ENCODE assay signal across 15 cellular contexts in genomic region chr2:119719261-119719627, GRCh38. TPM values are rescaled to one million over a fixed set of nuclear protein-coding genes. Genes with fewer than 3 reads are reported as not detected.
A peak's percentile ranks its signal among the peaks of the same experiment; 100 is the strongest.
DNase-seq lines count a peak whose midpoint lies in the region; ATAC-seq, FAIRE-seq and TF ChIP-seq lines count a peak whose summit lies in the region.
"Had no signal": no experiment of that assay in that cellular context is flagged by ENCODE, and none has a peak within 500 bp of the region (broad histone marks: within the 10 kb centered on the region; RNA-seq: fewer than 3 reads in every experiment).

No MANE protein-coding gene starts in this region.

- peaks cover 72% of the 10 kb centered on the region for H3K4me1 ChIP-seq in HepG2 (ENCODE audit: insufficient read depth, low read length)
- H3K4me1 ChIP-seq in right lobe of liver = peaks cover 0 to 32% (median 15%) of the 10 kb centered on the region in 4 donors
- H3K4me1 ChIP-seq: HAP-1 had no signal

- no peaks in the 10 kb centered on the region for H3K79me2 ChIP-seq in HepG2 (ENCODE audit: insufficient read depth, low read length)

- peak overlapping the region; percentile 37 for H3K27ac Mint-ChIP-seq in activated T-cell treated with anti-CD3 and anti-CD28 coated beads, Interleukin-2, amount 50 U/mL, for 24 hours
- H3K27ac Mint-ChIP-seq in effector memory CD8-positive, alpha-beta T cell = peak overlapping the region in 1 of 2 donors; percentile 57
- H3K27ac Mint-ChIP-seq in stimulated activated effector memory CD8-positive, alpha-beta T cell treated with anti-CD3 and anti-CD28 coated beads, Interleukin-12 subunit alpha, Interleukin-12 subunit beta, amount 100 ng/mL, for 72 hours = peak overlapping the region; percentile 62
- no peak overlapping the region for H3K27ac Mint-ChIP-seq in stimulated activated memory B cell treated with anti-CD40 and anti-IgM and Interleukin-4, amounts not matched to agents 10 μg/mL and 1 μg/mL and 100 μg/mL, for 72 hours
- no peak overlapping the region for H3K27ac Mint-ChIP-seq in T-helper 2 cell treated with Interferon-gamma antibody and Interleukin-4, amounts not matched to agents 5 μg/mL and 100 μg/mL, for 36 hours
- H3K27ac Mint-ChIP-seq: B cell; CD8-positive, alpha-beta T cell had no signal

- CTCF ChIA-PET in HepG2 (lab: Yijun Ruan, JAX; ENCODE audit: low intra/inter-chr PET ratio, low total read pairs) = no interaction called here

- no peak for TF ChIP-seq POLR2A in HepG2 (IDR thresholded peaks at IDR 0.05; ENCODE audit: insufficient read depth in 1 of 2, low read depth in 2 of 2, low read length in 2 of 2)
- no peak for TF ChIP-seq POLR2A in right lobe of liver (IDR thresholded peaks at IDR 0.05)

- BruUV-seq in HepG2 (replicated peaks; lab: Mats Ljungman, UMichigan) = no TSS peak

- TF ChIP-seq CTCF in HepG2 (CRISPR knock-in tag; IDR thresholded peaks at IDR 0.05) (no peak), right lobe of liver (IDR thresholded peaks at IDR 0.05) (no peak)

- TF ChIP-seq EP300 in HepG2 (IDR thresholded peaks at IDR 0.05; ENCODE audit: low read depth in 2 of 2, low read length in 2 of 2) (no peak), HepG2 (CRISPR knock-in tag; IDR thresholded peaks at IDR 0.05; ENCODE audit: borderline replicate concordance) (no peak)

- DNase-seq in activated T-cell treated with anti-CD3 and anti-CD28 coated beads, Interleukin-2, amount 50 U/mL, for 24 hours = no peak
- DNase-seq in activated T-cell treated with anti-CD3 and anti-CD28 coated beads, Interleukin-2, amount 50 U/mL, for 1 hour = no peak
- DNase-seq in HepG2 (ENCODE audit: low spot score) = no peak
- DNase-seq in right lobe of liver = no peak
- no peak for DNase-seq in effector memory CD8-positive, alpha-beta T cell
- no peak for DNase-seq in stimulated activated effector memory CD8-positive, alpha-beta T cell treated with anti-CD3 and anti-CD28 coated beads, Interleukin-12 subunit alpha, Interleukin-12 subunit beta, amount 100 ng/mL, for 72 hours (ENCODE audit: low spot score in 2 of 2)
- DNase-seq in T-helper 2 cell treated with Interferon-gamma antibody and Interleukin-4, amounts not matched to agents 5 μg/mL and 100 μg/mL, for 36 hours (ENCODE audit: low spot score) = no peak
- DNase-seq: Calu3; CD8-positive, alpha-beta T cell; DMS79 treated with DMSO at 0.1 percent for 48 hours; GF-D8 had no signal

- H3K36me3 ChIP-seq in HepG2 (replicated peaks in 1 of 2; ENCODE audit: control insufficient read depth in 1 of 2, insufficient read depth in 2 of 2, low read length in 2 of 2) = no peaks in the 10 kb centered on the region
- no peaks in the 10 kb centered on the region for H3K36me3 ChIP-seq in right lobe of liver
- H3K36me3 ChIP-seq: BLaER1 treated with 17β-estradiol and CSF1 and Interleukin-3, amounts not matched to agents 10 nM and 100 nM; HAP-1 had no signal

- H3K9me3 Mint-ChIP-seq in activated T-cell treated with anti-CD3 and anti-CD28 coated beads, Interleukin-2, amount 50 U/mL, for 24 hours = no peaks in the 10 kb centered on the region
- no peaks in the 10 kb centered on the region for H3K9me3 Mint-ChIP-seq in effector memory CD8-positive, alpha-beta T cell
- H3K9me3 Mint-ChIP-seq in stimulated activated effector memory CD8-positive, alpha-beta T cell treated with anti-CD3 and anti-CD28 coated beads, Interleukin-12 subunit alpha, Interleukin-12 subunit beta, amount 100 ng/mL, for 72 hours = no peaks in the 10 kb centered on the region
- H3K9me3 Mint-ChIP-seq in stimulated activated memory B cell treated with anti-CD40 and anti-IgM and Interleukin-4, amounts not matched to agents 10 μg/mL and 1 μg/mL and 100 μg/mL, for 72 hours = no peaks in the 10 kb centered on the region
- no peaks in the 10 kb centered on the region for H3K9me3 Mint-ChIP-seq in T-helper 2 cell treated with Interferon-gamma antibody and Interleukin-4, amounts not matched to agents 5 μg/mL and 100 μg/mL, for 36 hours
- H3K9me3 Mint-ChIP-seq: CD8-positive, alpha-beta T cell had no signal

- H3K4me2 ChIP-seq in HepG2 (ENCODE audit: low read depth, low read length) = peak overlapping the region; percentile 80; the same call in 1 of the 2 replicates

- H3K9me3 ChIP-seq in HepG2 (ENCODE audit: low read length) = no peaks in the 10 kb centered on the region
- no peaks in the 10 kb centered on the region for H3K9me3 ChIP-seq in right lobe of liver
- H3K9me3 ChIP-seq: BLaER1 treated with 17β-estradiol and CSF1 and Interleukin-3, amounts not matched to agents 10 nM and 100 nM; HAP-1 had no signal

- no peaks in the 10 kb centered on the region for H4K20me1 ChIP-seq in HepG2 (ENCODE audit: insufficient read depth, low read length)
- H4K20me1 ChIP-seq: BLaER1 treated with 17β-estradiol and CSF1 and Interleukin-3, amounts not matched to agents 10 nM and 100 nM had no signal

- no peak for TF ChIP-seq RAD21 in HepG2 (CRISPR knock-in tag; IDR thresholded peaks at IDR 0.05)

- H3K36me3 Mint-ChIP-seq in activated T-cell treated with anti-CD3 and anti-CD28 coated beads, Interleukin-2, amount 50 U/mL, for 24 hours (ENCODE audit: low read depth) = no peaks in the 10 kb centered on the region
- no peaks in the 10 kb centered on the region for H3K36me3 Mint-ChIP-seq in effector memory CD8-positive, alpha-beta T cell (ENCODE audit: insufficient read depth)
- no peaks in the 10 kb centered on the region for H3K36me3 Mint-ChIP-seq in stimulated activated effector memory CD8-positive, alpha-beta T cell treated with anti-CD3 and anti-CD28 coated beads, Interleukin-12 subunit alpha, Interleukin-12 subunit beta, amount 100 ng/mL, for 72 hours
- no peaks in the 10 kb centered on the region for H3K36me3 Mint-ChIP-seq in stimulated activated memory B cell treated with anti-CD40 and anti-IgM and Interleukin-4, amounts not matched to agents 10 μg/mL and 1 μg/mL and 100 μg/mL, for 72 hours
- no peaks in the 10 kb centered on the region for H3K36me3 Mint-ChIP-seq in T-helper 2 cell treated with Interferon-gamma antibody and Interleukin-4, amounts not matched to agents 5 μg/mL and 100 μg/mL, for 36 hours (ENCODE audit: low read depth)
- H3K36me3 Mint-ChIP-seq: CD8-positive, alpha-beta T cell had no signal

- POLR2A ChIA-PET in HepG2 (lab: Yijun Ruan, JAX) = no interaction called here

- H3K27ac ChIP-seq in HepG2 (ENCODE audit: extremely low read length, insufficient read depth, low read length) (no peak overlapping the region), right lobe of liver (no peak overlapping the region)
- H3K27ac ChIP-seq: BLaER1 treated with 17β-estradiol and CSF1 and Interleukin-3, amounts not matched to agents 10 nM and 100 nM had no signal

- no peak for FAIRE-seq in HepG2 (lab: Jason Lieb, UNC)

- H3K27me3 ChIP-seq in HepG2 (ENCODE audit: control insufficient read depth in 1 of 2, insufficient read depth in 2 of 2, low read length in 2 of 2) (peaks cover 5 to 44% of the 10 kb centered on the region in 2 experiments; a peak in 4 of 5 replicates), right lobe of liver (no peaks in the 10 kb centered on the region)
- H3K27me3 ChIP-seq: BLaER1 treated with 17β-estradiol and CSF1 and Interleukin-3, amounts not matched to agents 10 nM and 100 nM had no signal

- no peak overlapping the region for H2AFZ ChIP-seq in HepG2 (ENCODE audit: low read length)

- H3K4me1 Mint-ChIP-seq in activated T-cell treated with anti-CD3 and anti-CD28 coated beads, Interleukin-2, amount 50 U/mL, for 24 hours (ENCODE audit: low read depth) = peaks cover 17% of the 10 kb centered on the region
- peaks cover 6 to 8% of the 10 kb centered on the region in 2 donors for H3K4me1 Mint-ChIP-seq in effector memory CD8-positive, alpha-beta T cell (ENCODE audit: low read depth in 2 of 2)
- H3K4me1 Mint-ChIP-seq in stimulated activated effector memory CD8-positive, alpha-beta T cell treated with anti-CD3 and anti-CD28 coated beads, Interleukin-12 subunit alpha, Interleukin-12 subunit beta, amount 100 ng/mL, for 72 hours = peaks cover 27% of the 10 kb centered on the region
- no peaks in the 10 kb centered on the region for H3K4me1 Mint-ChIP-seq in stimulated activated memory B cell treated with anti-CD40 and anti-IgM and Interleukin-4, amounts not matched to agents 10 μg/mL and 1 μg/mL and 100 μg/mL, for 72 hours
- peaks cover 5% of the 10 kb centered on the region for H3K4me1 Mint-ChIP-seq in T-helper 2 cell treated with Interferon-gamma antibody and Interleukin-4, amounts not matched to agents 5 μg/mL and 100 μg/mL, for 36 hours (ENCODE audit: low read depth)
- H3K4me1 Mint-ChIP-seq: B cell had no signal

- no peaks in the 10 kb centered on the region for H3K27me3 Mint-ChIP-seq in activated T-cell treated with anti-CD3 and anti-CD28 coated beads, Interleukin-2, amount 50 U/mL, for 24 hours
- peaks cover 14 to 20% of the 10 kb centered on the region in 2 donors for H3K27me3 Mint-ChIP-seq in effector memory CD8-positive, alpha-beta T cell
- H3K27me3 Mint-ChIP-seq in stimulated activated memory B cell treated with anti-CD40 and anti-IgM and Interleukin-4, amounts not matched to agents 10 μg/mL and 1 μg/mL and 100 μg/mL, for 72 hours = peaks cover 18% of the 10 kb centered on the region
- H3K27me3 Mint-ChIP-seq in T-helper 2 cell treated with Interferon-gamma antibody and Interleukin-4, amounts not matched to agents 5 μg/mL and 100 μg/mL, for 36 hours (ENCODE audit: low read depth) = no peaks in the 10 kb centered on the region

- no peak overlapping the region for H3K4me3 Mint-ChIP-seq in activated T-cell treated with anti-CD3 and anti-CD28 coated beads, Interleukin-2, amount 50 U/mL, for 24 hours
- H3K4me3 Mint-ChIP-seq in effector memory CD8-positive, alpha-beta T cell = no peak overlapping the region
- H3K4me3 Mint-ChIP-seq in stimulated activated effector memory CD8-positive, alpha-beta T cell treated with anti-CD3 and anti-CD28 coated beads, Interleukin-12 subunit alpha, Interleukin-12 subunit beta, amount 100 ng/mL, for 72 hours = peak overlapping the region; percentile 35
- no peak overlapping the region for H3K4me3 Mint-ChIP-seq in stimulated activated memory B cell treated with anti-CD40 and anti-IgM and Interleukin-4, amounts not matched to agents 10 μg/mL and 1 μg/mL and 100 μg/mL, for 72 hours
- no peak overlapping the region for H3K4me3 Mint-ChIP-seq in T-helper 2 cell treated with Interferon-gamma antibody and Interleukin-4, amounts not matched to agents 5 μg/mL and 100 μg/mL, for 36 hours
- H3K4me3 Mint-ChIP-seq: B cell; CD8-positive, alpha-beta T cell had no signal

- ATAC-seq in HepG2 (no peak), right lobe of liver (no peak)
- peak; percentile 31 for ATAC-seq in effector memory CD8-positive, alpha-beta T cell (replicated peaks)
- peak; percentile 60 for ATAC-seq in stimulated activated effector memory CD8-positive, alpha-beta T cell treated with anti-CD3 and anti-CD28 coated beads, Interleukin-12 subunit alpha, Interleukin-12 subunit beta, amount 100 ng/mL, for 72 hours
- no peak for ATAC-seq in stimulated activated memory B cell treated with anti-CD40 and anti-IgM and Interleukin-4, amounts not matched to agents 10 μg/mL and 1 μg/mL and 100 μg/mL, for 72 hours
- ATAC-seq: CD8-positive, alpha-beta T cell had no signal

- in situ Hi-C loops in HepG2 (cut with HindIII; ENCODE audit: extremely low pct_ligation_motif_present, low pct_unique_long_range_greater_than_20kb) = no loop called here

- intact Hi-C loops in HepG2 (cut with micrococcal nuclease; ENCODE audit: unreplicated experiment) = no loop called here
- intact Hi-C loops in right lobe of liver (cut with DNase I) = no loop called here

- no peak overlapping the region for H3K9ac ChIP-seq in HepG2 (ENCODE audit: insufficient read depth, low read depth, low read length)
- H3K9ac ChIP-seq: BLaER1 treated with 17β-estradiol and CSF1 and Interleukin-3, amounts not matched to agents 10 nM and 100 nM had no signal

- H3K4me3 ChIP-seq in HepG2 (replicated peaks in 1 of 3; ENCODE audit: insufficient read depth in 1 of 3, low read depth in 2 of 3, low read length in 3 of 3) (no peak overlapping the region; a peak in 1 of 6 replicates), right lobe of liver (no peak overlapping the region)
- H3K4me3 ChIP-seq: BLaER1 treated with 17β-estradiol and CSF1 and Interleukin-3, amounts not matched to agents 10 nM and 100 nM; HAP-1 had no signal

- WGBS in HepG2 (ENCODE audit: low lambda C conversion rate) = 54% methylated on average over 3 of the region's 3 CpGs
- WGBS in right lobe of liver (ENCODE audit: insufficient coverage, low coverage, low lambda C conversion rate, missing lambda C conversion rate) = 81% methylated on average over 3 of the region's 3 CpGs

RNA-seq across cellular contexts. Expression of gene TMEM177, which starts 40.2 kb away (rescaled TPM):
- total RNA-seq in HepG2 (2016; rRNA removed; fragmentation: Illumina TruSeq; extraction: Trizol) = 44.7 and 47.9 TPM in 2 replicates
- 15.4 and 16.3 TPM in 2 replicates for total RNA-seq in HepG2 (2016; cell fraction: cytosol; rRNA removed; fragmentation: Illumina TruSeq; extraction: Trizol; ENCODE audit: low read depth)
- total RNA-seq in HepG2 (2016; cell fraction: insoluble cytoplasmic fraction; rRNA removed; fragmentation: Illumina TruSeq; extraction: Trizol) = 47.5 and 49.2 TPM in 2 replicates
- 27.3 and 32.1 TPM in 2 replicates for total RNA-seq in HepG2 (2016; cell fraction: membrane; rRNA removed; fragmentation: Illumina TruSeq; extraction: Trizol)
- 26.1 and 27.7 TPM in 2 replicates for total RNA-seq in HepG2 (2016; cell fraction: nucleus; rRNA removed; fragmentation: Illumina TruSeq; extraction: Trizol)
- polyA plus RNA-seq in HepG2 (2011; rRNA removed) = 34.7 and 46.6 TPM in 2 replicates
- polyA plus RNA-seq in HepG2 (2011; cell fraction: cytosol; rRNA removed) = 34.2 and 43.3 TPM in 2 replicates
- 46.4 and 51.6 TPM in 2 replicates for polyA plus RNA-seq in HepG2 (2011; cell fraction: nucleus; rRNA removed)
- polyA plus RNA-seq in HepG2 (2012) = 20.5 and 32.1 TPM in 2 replicates
- polyA plus RNA-seq in HepG2 (2016; cell fraction: cytosol; fragmentation: Illumina TruSeq; extraction: Trizol; ENCODE audit: low read depth) = 12.8 and 13.4 TPM in 2 replicates
- 62.8 and 62.9 TPM in 2 replicates for polyA plus RNA-seq in HepG2 (2016; cell fraction: insoluble cytoplasmic fraction; fragmentation: Illumina TruSeq; extraction: Trizol; ENCODE audit: low read depth)
- polyA plus RNA-seq in HepG2 (2016; cell fraction: membrane; fragmentation: Illumina TruSeq; extraction: Trizol; ENCODE audit: low read depth) = 19.9 and 21.6 TPM in 2 replicates
- 41.1 and 43.7 TPM in 2 replicates for polyA plus RNA-seq in HepG2 (2016; cell fraction: nucleus; fragmentation: Illumina TruSeq; extraction: Trizol; ENCODE audit: insufficient read depth, low read depth)
- polyA minus RNA-seq in HepG2 (2011; rRNA and poly(A)+ RNA removed; ENCODE audit: low replicate concordance) = 22.7 and 58.5 TPM in 2 replicates
- 13.8 and 15.2 TPM in 2 replicates for polyA minus RNA-seq in HepG2 (2011; cell fraction: cytosol; rRNA and poly(A)+ RNA removed)
- polyA minus RNA-seq in HepG2 (2011; cell fraction: nucleus; rRNA and poly(A)+ RNA removed) = 49.2 and 53.5 TPM in 2 replicates
- 10 to 100 TPM; 12.9 to 27.0 (median 17.9) TPM for total RNA-seq in right lobe of liver

RNA-seq across cellular contexts. Expression of gene PTPN4, which starts 40.5 kb away (rescaled TPM):
- total RNA-seq in HepG2 (2016; rRNA removed; fragmentation: Illumina TruSeq; extraction: Trizol) (34.6 and 40.4 TPM in 2 replicates), right lobe of liver (10 to 100 TPM in 5 of 6 experiments, 1 to 10 TPM in 1; 8.5 to 19.9 (median 14.8) TPM)
- 42.5 and 43.6 TPM in 2 replicates for total RNA-seq in HepG2 (2016; cell fraction: cytosol; rRNA removed; fragmentation: Illumina TruSeq; extraction: Trizol; ENCODE audit: low read depth)
- 38.0 and 42.0 TPM in 2 replicates for total RNA-seq in HepG2 (2016; cell fraction: insoluble cytoplasmic fraction; rRNA removed; fragmentation: Illumina TruSeq; extraction: Trizol)
- total RNA-seq in HepG2 (2016; cell fraction: membrane; rRNA removed; fragmentation: Illumina TruSeq; extraction: Trizol) = 38.5 and 42.3 TPM in 2 replicates
- 46.5 and 59.3 TPM in 2 replicates for total RNA-seq in HepG2 (2016; cell fraction: nucleus; rRNA removed; fragmentation: Illumina TruSeq; extraction: Trizol)
- polyA plus RNA-seq in HepG2 (2011; rRNA removed) = 20.3 and 21.7 TPM in 2 replicates
- polyA plus RNA-seq in HepG2 (2011; cell fraction: cytosol; rRNA removed) = 5.8 and 7.6 TPM in 2 replicates
- 21.9 and 22.6 TPM in 2 replicates for polyA plus RNA-seq in HepG2 (2011; cell fraction: nucleus; rRNA removed)
- 8.1 and 8.3 TPM in 2 replicates for polyA plus RNA-seq in HepG2 (2012)
- polyA plus RNA-seq in HepG2 (2016; cell fraction: cytosol; fragmentation: Illumina TruSeq; extraction: Trizol; ENCODE audit: low read depth) = 3.4 and 4.0 TPM in 2 replicates
- 16.3 and 19.3 TPM in 2 replicates for polyA plus RNA-seq in HepG2 (2016; cell fraction: insoluble cytoplasmic fraction; fragmentation: Illumina TruSeq; extraction: Trizol; ENCODE audit: low read depth)
- 5.1 and 9.5 TPM in 2 replicates for polyA plus RNA-seq in HepG2 (2016; cell fraction: membrane; fragmentation: Illumina TruSeq; extraction: Trizol; ENCODE audit: low read depth)
- 17.2 and 24.4 TPM in 2 replicates for polyA plus RNA-seq in HepG2 (2016; cell fraction: nucleus; fragmentation: Illumina TruSeq; extraction: Trizol; ENCODE audit: insufficient read depth, low read depth)
- polyA minus RNA-seq in HepG2 (2011; rRNA and poly(A)+ RNA removed; ENCODE audit: low replicate concordance) = 60.8 and 71.6 TPM in 2 replicates
- polyA minus RNA-seq in HepG2 (2011; cell fraction: cytosol; rRNA and poly(A)+ RNA removed) = 27.8 and 28.0 TPM in 2 replicates
- polyA minus RNA-seq in HepG2 (2011; cell fraction: nucleus; rRNA and poly(A)+ RNA removed) = 139 and 141 TPM in 2 replicates

Comparison
In these comparisons a context has a peak if more than half of its experiments do, and no peak if none do; other contexts are left out.
1. H3K27ac Mint-ChIP-seq: peak in activated T-cell treated with anti-CD3 and anti-CD28 coated beads, Interleukin-2, amount 50 U/mL, for 24 hours (single experiment) and stimulated activated effector memory CD8-positive, alpha-beta T cell treated with anti-CD3 and anti-CD28 coated beads, Interleukin-12 subunit alpha, Interleukin-12 subunit beta, amount 100 ng/mL, for 72 hours (single experiment); none in stimulated activated memory B cell treated with anti-CD40 and anti-IgM and Interleukin-4, amounts not matched to agents 10 μg/mL and 1 μg/mL and 100 μg/mL, for 72 hours (single experiment) and T-helper 2 cell treated with Interferon-gamma antibody and Interleukin-4, amounts not matched to agents 5 μg/mL and 100 μg/mL, for 36 hours (single experiment).
2. ATAC-seq: peak in effector memory CD8-positive, alpha-beta T cell (single experiment) and stimulated activated effector memory CD8-positive, alpha-beta T cell treated with anti-CD3 and anti-CD28 coated beads, Interleukin-12 subunit alpha, Interleukin-12 subunit beta, amount 100 ng/mL, for 72 hours (single experiment); none in HepG2 (single experiment), right lobe of liver (0 of 4) and stimulated activated memory B cell treated with anti-CD40 and anti-IgM and Interleukin-4, amounts not matched to agents 10 μg/mL and 1 μg/mL and 100 μg/mL, for 72 hours (single experiment).